Comparison of ENCODE assay signal across 11 cellular contexts in genomic region chr4:151798678-151799416, GRCh38. TPM values are rescaled to one million over a fixed set of nuclear protein-coding genes. Genes with fewer than 3 reads are reported as not detected.
DNase-seq lines count a peak whose midpoint lies in the region; ATAC-seq, FAIRE-seq and TF ChIP-seq lines count a peak whose summit lies in the region.
"Had no signal": no experiment of that assay in that cellular context is flagged by ENCODE, and none has a peak within 500 bp of the region (broad histone marks: within the 10 kb centered on the region; RNA-seq: fewer than 3 reads in every experiment).

No MANE protein-coding gene starts in this region.

- WGBS in HepG2 (ENCODE audit: low lambda C conversion rate) = 6% methylated on average over 6 of the region's 6 CpGs

- H3K27me3 ChIP-seq in HepG2 (ENCODE audit: control insufficient read depth in 1 of 2, insufficient read depth in 2 of 2, low read length in 2 of 2) = 0 out of 5 replicates have a peak, but pooled peaks cover 0 to 4% of the 10 kb centered on the region in 2 experiments
- H3K27me3 ChIP-seq: adrenal gland had no signal

- in situ Hi-C loops in HepG2 (cut with HindIII; ENCODE audit: extremely low pct_ligation_motif_present, low pct_unique_long_range_greater_than_20kb) = no loop called here

- POLR2A ChIA-PET in HepG2 (lab: Yijun Ruan, JAX) = no interaction called here

- H4K20me1 ChIP-seq in HepG2 (ENCODE audit: insufficient read depth, low read length) = no peaks in the 10 kb centered on the region

- H2AFZ ChIP-seq in HepG2 (ENCODE audit: low read length) = no peak overlapping the region

- no peaks in the 10 kb centered on the region for H3K9me3 ChIP-seq in HepG2 (ENCODE audit: low read length)
- H3K9me3 ChIP-seq: adrenal gland had no signal

- H3K9ac ChIP-seq in HepG2 (ENCODE audit: insufficient read depth, low read depth, low read length) = no peak overlapping the region

- no peak for TF ChIP-seq RAD21 in HepG2 (CRISPR knock-in tag; IDR thresholded peaks at IDR 0.05)

- H3K4me3 ChIP-seq in HepG2 (replicated peaks in 1 of 3; ENCODE audit: insufficient read depth in 1 of 3, low read depth in 2 of 3, low read length in 3 of 3) = no peak overlapping the region
- H3K4me3 ChIP-seq: adrenal gland, lung had no signal

- no peak overlapping the region for H3K4me2 ChIP-seq in HepG2 (ENCODE audit: low read depth, low read length)

- intact Hi-C loops in left ventricle myocardium superior (cut with micrococcal nuclease) = no loop called here
- intact Hi-C loops in HepG2 (cut with micrococcal nuclease; ENCODE audit: unreplicated experiment) = no loop called here

- no peaks in the 10 kb centered on the region for H3K36me3 Mint-ChIP-seq in immature natural killer cell

- DNase-seq in left ventricle myocardium superior (no peak), HepG2 (ENCODE audit: low spot score) (no peak), immature natural killer cell (no peak), activated gamma-delta T cell treated with Interleukin-2 at 50 U/mL for 16 hours (no peak)
- no peak for DNase-seq in stimulated activated CD4-positive, alpha-beta T cell treated with anti-CD3 and anti-CD28 coated beads, Interleukin-12 subunit alpha, Interleukin-12 subunit beta, amount 100 ng/mL, for 4 hours
- DNase-seq: adrenal gland, DND-41 had no signal

- CTCF ChIA-PET in HepG2 (lab: Yijun Ruan, JAX; ENCODE audit: low intra/inter-chr PET ratio, low total read pairs) = no interaction called here

- H3K9me3 Mint-ChIP-seq in immature natural killer cell = no peaks in the 10 kb centered on the region

- no peaks in the 10 kb centered on the region for H3K4me1 Mint-ChIP-seq in immature natural killer cell

- no peaks in the 10 kb centered on the region for H3K79me2 ChIP-seq in HepG2 (ENCODE audit: insufficient read depth, low read length)

- no peak overlapping the region for H3K4me3 Mint-ChIP-seq in immature natural killer cell

- TF ChIP-seq CTCF in HepG2 (CRISPR knock-in tag; IDR thresholded peaks at IDR 0.05) = no peak

- ATAC-seq in GM18519 (IDR thresholded peaks at IDR 0.05; ENCODE audit: low FRiP score, unreplicated experiment) (peak; percentile 62), GM21526 (IDR thresholded peaks at IDR 0.05; ENCODE audit: low FRiP score, unreplicated experiment) (peak; percentile 75), HG03280 (IDR thresholded peaks at IDR 0.05; ENCODE audit: unreplicated experiment) (peak; percentile 73), left ventricle myocardium superior (peak; percentile 86), HepG2 (no peak)

- no TSS peak for BruUV-seq in HepG2 (replicated peaks; lab: Mats Ljungman, UMichigan)

- peaks cover 0 to 8% (median 1%) of the 10 kb centered on the region in 3 donors for H3K27me3 Mint-ChIP-seq in immature natural killer cell (ENCODE audit: low read depth in 3 of 3)

- H3K4me1 ChIP-seq in HepG2 (ENCODE audit: insufficient read depth, low read length) = no peaks in the 10 kb centered on the region
- H3K4me1 ChIP-seq: adrenal gland had no signal

- TF ChIP-seq EP300 in HepG2 (IDR thresholded peaks at IDR 0.05; ENCODE audit: low read depth in 2 of 2, low read length in 2 of 2) (no peak), HepG2 (CRISPR knock-in tag; IDR thresholded peaks at IDR 0.05; ENCODE audit: borderline replicate concordance) (no peak)

- H3K27ac Mint-ChIP-seq in immature natural killer cell = no peak overlapping the region

- no peak for FAIRE-seq in HepG2 (lab: Jason Lieb, UNC)

- TF ChIP-seq POLR2A in HepG2 (IDR thresholded peaks at IDR 0.05; ENCODE audit: insufficient read depth in 1 of 2, low read depth in 2 of 2, low read length in 2 of 2) = no peak

- H3K27ac ChIP-seq in HepG2 (ENCODE audit: extremely low read length, insufficient read depth, low read length) = no peak overlapping the region
- H3K27ac ChIP-seq: adrenal gland had no signal

- H3K36me3 ChIP-seq in HepG2 (replicated peaks in 1 of 2; ENCODE audit: control insufficient read depth in 1 of 2, insufficient read depth in 2 of 2, low read length in 2 of 2) = no peaks in the 10 kb centered on the region
- H3K36me3 ChIP-seq: adrenal gland had no signal

TF ChIP-seq in HepG2, 621 proteins besides CTCF, POLR2A, EP300 and RAD21:
- TF ChIP-seq RXRB (CRISPR knock-in tag; IDR thresholded peaks at IDR 0.05; ENCODE audit: borderline replicate concordance) = no peak
TF ChIP-seq in HepG2: peak in this region for 0.

RNA-seq across cellular contexts. Expression of gene GATB, which starts 38.0 kb away (rescaled TPM):
- 142 TPM for total RNA-seq in left ventricle myocardium superior
- total RNA-seq in HepG2 (2016; rRNA removed; fragmentation: Illumina TruSeq; extraction: Trizol) = 32.3 and 49.2 TPM in 2 replicates
- total RNA-seq in HepG2 (2016; cell fraction: cytosol; rRNA removed; fragmentation: Illumina TruSeq; extraction: Trizol; ENCODE audit: low read depth) = 6.0 and 7.5 TPM in 2 replicates
- total RNA-seq in HepG2 (2016; cell fraction: insoluble cytoplasmic fraction; rRNA removed; fragmentation: Illumina TruSeq; extraction: Trizol) = 37.0 and 46.4 TPM in 2 replicates
- 9.4 and 14.2 TPM in 2 replicates for total RNA-seq in HepG2 (2016; cell fraction: membrane; rRNA removed; fragmentation: Illumina TruSeq; extraction: Trizol)
- total RNA-seq in HepG2 (2016; cell fraction: nucleus; rRNA removed; fragmentation: Illumina TruSeq; extraction: Trizol) = 23.5 and 24.5 TPM in 2 replicates
- polyA plus RNA-seq in HepG2 (2011; rRNA removed) = 27.0 and 32.4 TPM in 2 replicates
- polyA plus RNA-seq in HepG2 (2011; cell fraction: cytosol; rRNA removed) = 26.8 and 28.4 TPM in 2 replicates
- 12.6 and 14.1 TPM in 2 replicates for polyA plus RNA-seq in HepG2 (2011; cell fraction: nucleus; rRNA removed)
- polyA plus RNA-seq in HepG2 (2012) = 14.3 and 20.6 TPM in 2 replicates
- polyA plus RNA-seq in HepG2 (2016; cell fraction: cytosol; fragmentation: Illumina TruSeq; extraction: Trizol; ENCODE audit: low read depth) = 4.6 and 4.9 TPM in 2 replicates
- polyA plus RNA-seq in HepG2 (2016; cell fraction: insoluble cytoplasmic fraction; fragmentation: Illumina TruSeq; extraction: Trizol; ENCODE audit: low read depth) = 59.4 and 62.3 TPM in 2 replicates
- 11.0 and 12.0 TPM in 2 replicates for polyA plus RNA-seq in HepG2 (2016; cell fraction: membrane; fragmentation: Illumina TruSeq; extraction: Trizol; ENCODE audit: low read depth)
- polyA plus RNA-seq in HepG2 (2016; cell fraction: nucleus; fragmentation: Illumina TruSeq; extraction: Trizol; ENCODE audit: insufficient read depth, low read depth) = 30.6 and 34.6 TPM in 2 replicates
- polyA minus RNA-seq in HepG2 (2011; rRNA and poly(A)+ RNA removed; ENCODE audit: low replicate concordance) = 20.8 and 28.9 TPM in 2 replicates
- 13.5 and 17.8 TPM in 2 replicates for polyA minus RNA-seq in HepG2 (2011; cell fraction: cytosol; rRNA and poly(A)+ RNA removed)
- polyA minus RNA-seq in HepG2 (2011; cell fraction: nucleus; rRNA and poly(A)+ RNA removed) = 26.0 and 30.5 TPM in 2 replicates
- 10 to 100 TPM in 2 of 3 donors, 1 to 10 TPM in 1; 7.2 to 16.2 (median 11.5) TPM for polyA plus RNA-seq in immature natural killer cell
